ENCODE assay signal across 1 cellular context in the genomic region with DNA sequence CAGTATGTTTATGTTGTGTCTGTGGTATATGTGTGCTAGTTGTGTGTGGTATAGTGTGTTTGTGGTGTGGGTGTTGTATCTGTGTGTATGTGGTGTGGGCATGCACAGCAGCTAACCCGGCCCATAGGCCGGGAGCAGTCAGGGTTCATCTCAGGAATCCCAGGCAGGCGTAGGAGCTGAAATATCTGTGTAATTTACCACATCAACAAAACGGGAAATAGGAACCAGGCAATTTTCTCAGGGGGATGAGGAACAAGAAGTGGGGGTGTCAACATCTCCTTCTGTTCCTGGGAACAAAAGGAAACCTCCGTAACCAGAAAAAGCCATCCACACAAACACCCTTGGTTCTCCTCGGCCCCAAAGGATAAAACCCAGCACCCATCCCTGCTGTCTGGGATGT.
TF ChIP-seq lines count a peak whose summit lies in the region.

No MANE protein-coding gene starts in this region.

TF ChIP-seq in IMR-90, 13 proteins besides CTCF, POLR2A, EP300 and RAD21 (continued from another document):
- no peak for TF ChIP-seq MAZ (IDR thresholded peaks at IDR 0.05; ENCODE audit: borderline replicate concordance, low read depth, low read length)
- TF ChIP-seq FOS (IDR thresholded peaks at IDR 0.05; ENCODE audit: low read depth, low read length), result no peak
- no peak for TF ChIP-seq MAFK (IDR thresholded peaks at IDR 0.05; ENCODE audit: low read depth, low read length)
- no peak for TF ChIP-seq SMC3 (IDR thresholded peaks at IDR 0.05; ENCODE audit: low read depth, low read length)
- no peak for TF ChIP-seq CHD1 (IDR thresholded peaks at IDR 0.05; ENCODE audit: low read depth, low read length)
- TF ChIP-seq RCOR1 (IDR thresholded peaks at IDR 0.05; ENCODE audit: insufficient replicate concordance, low read length), result no peak
- TF ChIP-seq NFE2L2 (IDR thresholded peaks at IDR 0.05; ENCODE audit: low read depth, low read length), result no peak
- no peak for TF ChIP-seq CEBPB (IDR thresholded peaks at IDR 0.05; ENCODE audit: low read depth, low read length)
- no peak for TF ChIP-seq MXI1 (IDR thresholded peaks at IDR 0.05; ENCODE audit: borderline replicate concordance, low read depth, low read length)
